Comparison of ENCODE assay signal across 13 cellular contexts in the genomic region with DNA sequence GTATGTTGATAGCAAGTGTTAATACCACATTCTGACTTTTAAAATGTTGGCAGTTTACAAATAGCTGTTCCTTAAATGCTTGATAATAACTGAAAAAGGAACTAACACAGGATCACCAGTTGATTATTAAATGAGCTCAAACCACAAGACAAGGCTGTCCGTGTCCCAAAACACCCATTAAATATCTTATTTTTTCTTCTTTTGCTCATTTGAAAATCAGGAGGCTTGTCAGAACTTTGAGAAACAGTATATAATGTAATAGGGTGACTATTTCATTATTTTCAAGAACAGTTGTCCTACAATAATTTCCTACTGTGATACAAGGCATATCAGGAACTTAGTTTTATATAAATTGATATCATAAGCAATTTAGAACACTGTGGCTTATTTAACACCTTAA. TPM values are rescaled to one million over a fixed set of nuclear protein-coding genes. Genes with fewer than 3 reads are reported as not detected.
DNase-seq lines count a peak whose midpoint lies in the region; TF ChIP-seq lines count a peak whose summit lies in the region.
"Had no signal": no experiment of that assay in that cellular context is flagged by ENCODE, and none has a peak within 500 bp of the region (broad histone marks: within the 10 kb centered on the region; RNA-seq: fewer than 3 reads in every experiment).

No MANE protein-coding gene starts in this region.

- BruUV-seq in PC-9 (replicated peaks; lab: Mats Ljungman, UMichigan): no TSS peak

- H4K20me1 ChIP-seq in PC-9 (ENCODE audit: insufficient read depth): no peaks in the 10 kb centered on the region

- no peak overlapping the region for H2AFZ ChIP-seq in PC-9

- no peaks in the 10 kb centered on the region for H3K9me2 ChIP-seq in PC-9 (ENCODE audit: insufficient read depth)

- H3K9me3 ChIP-seq in breast epithelium: no peaks in the 10 kb centered on the region
- no peaks in the 10 kb centered on the region for H3K9me3 ChIP-seq in stomach smooth muscle (ENCODE audit: control insufficient read depth in 2 of 2, low read length in 2 of 2)
- H3K9me3 ChIP-seq in PC-9 (ENCODE audit: insufficient read depth, low read depth): no peaks in the 10 kb centered on the region
- H3K9me3 ChIP-seq: stomach had no signal

- TF ChIP-seq POLR2A in breast epithelium (IDR thresholded peaks at IDR 0.05): no peak

- H3K79me2 ChIP-seq in PC-9 (ENCODE audit: low read depth): no peaks in the 10 kb centered on the region

- POLR2A ChIA-PET in PC-9 (lab: Charles Lee; ENCODE audit: unreplicated experiment): interaction anchor here (0.6 kb wide), 1 partner anchor 25 kb away, joined by 12 read pairs; no protein-coding TSS in a partner anchor

- H3K4me3 ChIP-seq in breast epithelium (peak overlapping the region in 2 of 3 donors; percentile 49 to 86), stomach smooth muscle (ENCODE audit: low read length in 2 of 2) (peak overlapping the region in 1 of 2 donors; percentile 30), PC-9 (no peak overlapping the region)
- H3K4me3 ChIP-seq: stomach had no signal

- H3K4me1 ChIP-seq in breast epithelium (no peaks in the 10 kb centered on the region), stomach smooth muscle (ENCODE audit: control insufficient read depth, insufficient read depth, low read length) (peaks cover 11% of the 10 kb centered on the region), PC-9 (replicated peaks; ENCODE audit: insufficient read depth) (peaks cover 14% of the 10 kb centered on the region)

- TF ChIP-seq CTCF in breast epithelium (IDR thresholded peaks at IDR 0.05) (no peak), PC-9 (conservative IDR thresholded peaks at IDR 0.05) (no peak)

- H3K9ac ChIP-seq in stomach smooth muscle (ENCODE audit: low read length in 2 of 2): peak overlapping the region; percentile 35 to 48

- H3F3A ChIP-seq in PC-9 (ENCODE audit: insufficient read depth, low read depth): peaks cover 9% of the 10 kb centered on the region

- no peak overlapping the region for H3K4me2 ChIP-seq in PC-9

- H3K27me3 ChIP-seq in breast epithelium (peaks cover 0 to 4% of the 10 kb centered on the region in 2 donors), stomach smooth muscle (ENCODE audit: control insufficient read depth in 1 of 2, insufficient read depth in 2 of 2, low read length in 2 of 2) (peaks cover 0 to 2% of the 10 kb centered on the region in 2 donors), PC-9 (ENCODE audit: insufficient read depth, low read depth) (no peaks in the 10 kb centered on the region)

- H3K27ac ChIP-seq in breast epithelium (peak overlapping the region in 1 of 2 donors; percentile 50), stomach smooth muscle (ENCODE audit: low read length) (peak overlapping the region; percentile 4), PC-9 (no peak overlapping the region)

- DNase-seq in NCI-H748 treated with DMSO at 0.1 percent for 48 hours (lab: John Stamatoyannopoulos, UW) (peak; percentile 14), NCI-H748 (lab: John Stamatoyannopoulos, UW; ENCODE audit: unreplicated experiment) (no peak), LHCN-M2 (ENCODE audit: low read depth) (peak; percentile 24), breast epithelium (ENCODE audit: low spot score in 2 of 2) (no peak), hypothalamus (lab: John Stamatoyannopoulos, UW) (no peak), GM19240 (ENCODE audit: insufficient read length, low spot score) (no peak), PC-9 (no peak)
- DNase-seq: activated CD4-positive, alpha-beta T cell treated with anti-CD3 and anti-CD28 coated beads for 4 hours; activated effector memory CD4-positive, alpha-beta T cell treated with anti-CD3 and anti-CD28 coated beads, Interleukin-2, amount 50 U/mL, for 16 hours; naive thymus-derived CD8-positive, alpha-beta T cell; SIG-M5; stomach had no signal

- H3K36me3 ChIP-seq in breast epithelium (no peaks in the 10 kb centered on the region), stomach smooth muscle (ENCODE audit: control insufficient read depth in 2 of 2, insufficient read depth in 2 of 2, low read length in 2 of 2) (no peaks in the 10 kb centered on the region), PC-9 (ENCODE audit: low read depth) (no peaks in the 10 kb centered on the region)
- H3K36me3 ChIP-seq: stomach had no signal

- intact Hi-C loops in breast epithelium (cut with DNase I; ENCODE audit: low total_unique reads): no loop called here
- intact Hi-C loops in PC-9 (cut with micrococcal nuclease; ENCODE audit: unreplicated experiment): loop anchor here (5.0 kb wide), 2 partner anchors 100 kb away; no protein-coding TSS in a partner anchor

- CTCF ChIA-PET in PC-9 (lab: Charles Lee): interaction anchor here (0.6 to 1.1 kb wide), 2 partner anchors 105 to 265 kb away, joined by 3 to 8 read pairs; no protein-coding TSS in a partner anchor

RNA-seq across cellular contexts. Expression of a gene that starts 2.7 kb away (rescaled TPM):
- total RNA-seq in LHCN-M2 (2014; rRNA removed) (67.9 and 85.2 TPM in 2 replicates), breast epithelium (10 to 100 TPM; 27.1 to 40.0 (median 31.1) TPM), PC-9 (2021) (16.1 and 17.1 TPM in 2 replicates)
- polyA plus RNA-seq in LHCN-M2 (2012): 42.9 TPM

RNA-seq across cellular contexts. Expression of a gene that starts 12.7 kb away (rescaled TPM):
- total RNA-seq in LHCN-M2 (2014; rRNA removed) (65.6 and 71.9 TPM in 2 replicates), breast epithelium (10 to 100 TPM; 34.9 to 58.2 (median 42.0) TPM), PC-9 (2021) (99.2 and 105 TPM in 2 replicates)
- polyA plus RNA-seq in LHCN-M2 (2012): 36.9 TPM

Comparison
In these comparisons a context has a peak if more than half of its experiments do, and no peak if none do; other contexts are left out.
1. DNase-seq: peak in NCI-H748 treated with DMSO at 0.1 percent for 48 hours (single experiment) and LHCN-M2 (single experiment); none in NCI-H748 (single experiment), breast epithelium (0 of 2), hypothalamus (0 of 51), GM19240 (single experiment) and PC-9 (0 of 2).